Comparison of ENCODE assay signal across 1 cellular context in genomic region chr2:61660511-61661388, GRCh38.
TF ChIP-seq lines count a peak whose summit lies in the region.

No MANE protein-coding gene starts in this region.

TF ChIP-seq in HepG2, 621 proteins besides CTCF, POLR2A, EP300 and RAD21 (continued from another document and continues in another):
- no peak for TF ChIP-seq HNF1B (CRISPR knock-in tag; IDR thresholded peaks at IDR 0.05)
- TF ChIP-seq STAT6 (CRISPR knock-in tag; IDR thresholded peaks at IDR 0.05; ENCODE audit: borderline replicate concordance), result no peak
- peak; percentile 58; the same call in 1 of the 2 replicates for TF ChIP-seq SALL1 (CRISPR knock-in tag; IDR thresholded peaks at IDR 0.05)
- no peak for TF ChIP-seq NFYC (CRISPR knock-in tag; IDR thresholded peaks at IDR 0.05)
- no peak for TF ChIP-seq ARHGAP35 (CRISPR knock-in tag; IDR thresholded peaks at IDR 0.05; ENCODE audit: borderline replicate concordance)
- no peak for TF ChIP-seq HOXD1 (CRISPR knock-in tag; IDR thresholded peaks at IDR 0.05)
- TF ChIP-seq NFKB2 (CRISPR knock-in tag; IDR thresholded peaks at IDR 0.05; ENCODE audit: borderline replicate concordance), result no peak
- TF ChIP-seq ADNP (CRISPR knock-in tag; IDR thresholded peaks at IDR 0.05), result no peak
- no peak for TF ChIP-seq ZNF18 (CRISPR knock-in tag; IDR thresholded peaks at IDR 0.05; ENCODE audit: insufficient replicate concordance)
- 0 out of 2 replicates have a peak, but pooled peaks have one; percentile 49 for TF ChIP-seq ZNF275 (CRISPR knock-in tag; IDR thresholded peaks at IDR 0.05; ENCODE audit: borderline replicate concordance)
- no peak for TF ChIP-seq ZNF788 (CRISPR knock-in tag; IDR thresholded peaks at IDR 0.05; ENCODE audit: borderline replicate concordance)
- peak; percentile 84 for TF ChIP-seq ZBTB34 (CRISPR knock-in tag; IDR thresholded peaks at IDR 0.05)
- TF ChIP-seq ZMAT5 (CRISPR knock-in tag; IDR thresholded peaks at IDR 0.05; ENCODE audit: borderline replicate concordance, low read depth), result no peak
- peak; percentile 67 for TF ChIP-seq RARA (CRISPR knock-in tag; IDR thresholded peaks at IDR 0.05)
- TF ChIP-seq ZNF20 (CRISPR knock-in tag; IDR thresholded peaks at IDR 0.05), result no peak
- TF ChIP-seq NFKBIZ (CRISPR knock-in tag; IDR thresholded peaks at IDR 0.05), result no peak
- no peak for TF ChIP-seq MAFK (conservative IDR thresholded peaks at IDR 0.05 in 1 of 2, IDR thresholded peaks at IDR 0.05 in 1 of 2; ENCODE audit: low read length in 2 of 2)
- TF ChIP-seq MEIS1 (CRISPR knock-in tag; IDR thresholded peaks at IDR 0.05; ENCODE audit: borderline replicate concordance), result 0 out of 2 replicates have a peak, but pooled peaks have one; percentile 27
- 0 out of 2 replicates have a peak, but pooled peaks have one; percentile 10 for TF ChIP-seq NCOA2 (CRISPR knock-in tag; IDR thresholded peaks at IDR 0.05)
- TF ChIP-seq NR2F1 (CRISPR knock-in tag; IDR thresholded peaks at IDR 0.05), result peak in 1 of 2 experiments; percentile 51; a peak in 1 of 4 replicates
- no peak for TF ChIP-seq ZNF784 (CRISPR knock-in tag; IDR thresholded peaks at IDR 0.05; ENCODE audit: borderline replicate concordance)
- TF ChIP-seq PITX1 (CRISPR knock-in tag; IDR thresholded peaks at IDR 0.05), result peak; percentile 55; the same call in 1 of the 2 replicates
- peak; percentile 18; the same call in 1 of the 2 replicates for TF ChIP-seq ZNF280D (CRISPR knock-in tag; IDR thresholded peaks at IDR 0.05)
- TF ChIP-seq JUND (CRISPR knock-in tag; IDR thresholded peaks at IDR 0.05), result no peak
- no peak for TF ChIP-seq NONO (IDR thresholded peaks at IDR 0.05)
- TF ChIP-seq NONO (CRISPR knock-in tag; conservative IDR thresholded peaks at IDR 0.05), result peak; percentile 19; the same call in 1 of the 2 replicates
- no peak for TF ChIP-seq ZNF142 (CRISPR knock-in tag; IDR thresholded peaks at IDR 0.05)
- peak; percentile 46; the same call in 1 of the 2 replicates for TF ChIP-seq ARID3A (IDR thresholded peaks at IDR 0.05; ENCODE audit: low read depth, low read length)
- no peak for TF ChIP-seq ZNF567 (CRISPR knock-in tag; IDR thresholded peaks at IDR 0.05; ENCODE audit: borderline replicate concordance)
- no peak for TF ChIP-seq FOSL1 (CRISPR knock-in tag; IDR thresholded peaks at IDR 0.05; ENCODE audit: borderline replicate concordance)
- TF ChIP-seq RNF219 (CRISPR knock-in tag; IDR thresholded peaks at IDR 0.05), result peak; percentile 87; the same call in 1 of the 2 replicates
